ENCODE assay signal across 11 cellular contexts in the genomic region with DNA sequence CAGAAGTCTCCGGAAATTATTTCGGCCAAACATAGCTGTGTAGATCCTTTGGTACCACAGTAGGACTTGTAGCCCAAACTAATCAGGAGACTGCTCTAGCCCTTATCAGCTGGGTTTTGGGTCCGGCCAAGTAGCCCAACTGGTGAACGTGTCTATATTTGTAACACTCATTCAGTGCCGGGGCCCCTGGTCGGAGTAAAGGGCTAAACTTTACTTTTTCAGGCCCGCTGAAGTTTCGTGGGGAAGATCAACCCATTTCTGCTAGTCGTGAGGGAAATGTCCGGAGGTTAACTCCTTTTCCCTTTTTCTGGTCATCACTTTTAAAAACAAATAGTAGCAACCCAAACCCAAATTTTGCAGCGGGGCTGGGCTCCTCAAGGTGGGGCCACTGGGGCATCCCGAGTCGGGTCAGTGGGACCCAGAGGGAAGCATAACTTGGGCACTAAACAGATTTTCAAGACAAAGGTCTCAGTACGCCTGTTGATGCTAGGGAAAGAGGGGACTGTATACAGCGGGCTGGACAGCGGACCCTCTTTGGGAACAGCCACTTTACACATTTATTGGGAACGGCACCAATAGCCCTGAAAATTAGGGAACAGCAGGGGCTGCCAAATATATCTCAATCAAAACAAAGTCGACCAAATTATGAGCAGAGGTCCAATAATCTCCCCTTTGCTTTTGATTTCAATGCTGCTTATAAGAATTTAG. TPM values are rescaled to one million over a fixed set of nuclear protein-coding genes. Genes with fewer than 3 reads are reported as not detected.
DNase-seq lines count a peak whose midpoint lies in the region; ATAC-seq and TF ChIP-seq lines count a peak whose summit lies in the region.
"Had no signal": no experiment of that assay in that cellular context is flagged by ENCODE, and none has a peak within 500 bp of the region (broad histone marks: within the 10 kb centered on the region; RNA-seq: fewer than 3 reads in every experiment).

No MANE protein-coding gene starts in this region.

- H3K27me3 ChIP-seq in CD8-positive, alpha-beta memory T cell (ENCODE audit: insufficient read depth, low read length, poor library complexity, severe bottlenecking) = peaks cover 84% of the 10 kb centered on the region
- peaks cover 80% of the 10 kb centered on the region for H3K27me3 ChIP-seq in trophoblast cell (ENCODE audit: insufficient read depth, low read length)

- CTCF ChIA-PET in CD8-positive, alpha-beta memory T cell (lab: Charles Lee) = no interaction called here
- CTCF ChIA-PET in activated CD8-positive, alpha-beta T cell treated with anti-CD3 and anti-CD28 coated beads for 36 hours (lab: Charles Lee) = interaction anchor here (0.7 to 1.5 kb wide), 5 partner anchors 7 to 397 kb away, joined by 3 to 5 read pairs (median 5); no protein-coding TSS in a partner anchor

- H3K4me1 Mint-ChIP-seq in CD8-positive, alpha-beta memory T cell = peaks cover 53 to 67% (median 64%) of the 10 kb centered on the region in 3 donors
- H3K4me1 Mint-ChIP-seq in activated CD8-positive, alpha-beta T cell treated with anti-CD3 and anti-CD28 coated beads for 36 hours (ENCODE audit: low read depth) = peaks cover 53% of the 10 kb centered on the region
- H3K4me1 Mint-ChIP-seq in naive B cell = peaks cover 54 to 71% (median 68%) of the 10 kb centered on the region in 3 donors

- no peak overlapping the region for H3K9ac ChIP-seq in trophoblast cell (ENCODE audit: low read length)

- POLR2A ChIA-PET in CD8-positive, alpha-beta memory T cell (lab: Charles Lee) = interaction anchor here (2.3 kb wide), 1 partner anchor 12 kb away, joined by 7 read pairs; no protein-coding TSS in a partner anchor
- POLR2A ChIA-PET in activated CD8-positive, alpha-beta T cell treated with anti-CD3 and anti-CD28 coated beads for 36 hours (lab: Charles Lee) = interaction anchor here (0.9 to 1.3 kb wide), 2 partner anchors 15 to 16 kb away, joined by 3 read pairs; no protein-coding TSS in a partner anchor

- no peaks in the 10 kb centered on the region for H3K79me1 ChIP-seq in trophoblast cell (ENCODE audit: low read length)

- ATAC-seq in activated CD8-positive, alpha-beta T cell treated with anti-CD3 and anti-CD28 coated beads for 36 hours = no peak
- no peak for ATAC-seq in naive B cell (ENCODE audit: low read depth in 2 of 2)

- H3K27ac Mint-ChIP-seq in CD8-positive, alpha-beta memory T cell = peak overlapping the region in 1 of 8 donors; percentile 39
- no peak overlapping the region for H3K27ac Mint-ChIP-seq in activated CD8-positive, alpha-beta T cell treated with anti-CD3 and anti-CD28 coated beads for 36 hours
- H3K27ac Mint-ChIP-seq in naive B cell = peak overlapping the region in 3 of 6 donors; percentile 40 to 94 (median 80)

- no peak for TF ChIP-seq CTCF in AG09309 (IDR thresholded peaks at IDR 0.05; ENCODE audit: control insufficient read depth, insufficient read depth, low read depth, low read length, missing control alignments)
- no peak for TF ChIP-seq CTCF in activated CD8-positive, alpha-beta T cell treated with anti-CD3 and anti-CD28 coated beads for 36 hours (IDR thresholded peaks at IDR 0.05)

- H2AK5ac ChIP-seq in trophoblast cell (ENCODE audit: low read length) = no peak overlapping the region

- peak overlapping the region; percentile 92 for H3K4me3 ChIP-seq in AG09309 (ENCODE audit: control insufficient read depth, low read depth, low read length)
- H3K4me3 ChIP-seq in CD8-positive, alpha-beta memory T cell (ENCODE audit: low read length) = no peak overlapping the region
- H3K4me3 ChIP-seq in trophoblast cell (ENCODE audit: low read depth, low read length) = no peak overlapping the region

- H4K12ac ChIP-seq in trophoblast cell (ENCODE audit: low read depth, low read length) = no peak overlapping the region

- no peaks in the 10 kb centered on the region for H3K9me3 ChIP-seq in CD8-positive, alpha-beta memory T cell (ENCODE audit: low read length)
- H3K9me3 ChIP-seq in trophoblast cell (ENCODE audit: insufficient read depth, low read depth, low read length) = peaks cover 5% of the 10 kb centered on the region
- H3K9me3 ChIP-seq: breast epithelium, esophagus muscularis mucosa had no signal

- in situ Hi-C loops in KBM-7 (cut with MboI; ENCODE audit: low pct_unique_long_range_greater_than_20kb, low sequenced_read_pairs) = no loop called here

- H3K4me2 ChIP-seq in trophoblast cell (ENCODE audit: low read length) = no peak overlapping the region

- no peak overlapping the region for H2BK12ac ChIP-seq in trophoblast cell (ENCODE audit: low read length)

- no peak overlapping the region for H3K18ac ChIP-seq in trophoblast cell (ENCODE audit: low read length)

- H3K4me1 ChIP-seq in CD8-positive, alpha-beta memory T cell (ENCODE audit: insufficient read depth, low read length) = peaks cover 51% of the 10 kb centered on the region
- peaks cover 5 to 10% of the 10 kb centered on the region in 2 experiments for H3K4me1 ChIP-seq in trophoblast cell (ENCODE audit: control insufficient read depth in 1 of 2, insufficient read depth in 2 of 2, low read length in 2 of 2)

- H2BK120ac ChIP-seq in trophoblast cell (ENCODE audit: insufficient read depth, low read length, poor library complexity) = no peak overlapping the region

- no peaks in the 10 kb centered on the region for H3K36me3 ChIP-seq in CD8-positive, alpha-beta memory T cell (ENCODE audit: insufficient read depth, low read length)
- H3K36me3 ChIP-seq in trophoblast cell (ENCODE audit: control insufficient read depth in 1 of 2, insufficient read depth in 2 of 2, low read length in 2 of 2) = no peaks in the 10 kb centered on the region
- H3K36me3 ChIP-seq: breast epithelium, esophagus muscularis mucosa had no signal

- H3K23ac ChIP-seq in trophoblast cell (ENCODE audit: low read length) = no peak overlapping the region

- no peak overlapping the region for H2AFZ ChIP-seq in trophoblast cell (ENCODE audit: insufficient read depth, low read length, poor library complexity)

- no peak overlapping the region for H4K91ac ChIP-seq in trophoblast cell (ENCODE audit: low read depth, low read length)

- no CpG with 5 or more reads among the region's 18 CpGs for WGBS in trophoblast cell (ENCODE audit: extremely low coverage, insufficient coverage, insufficient read length)

- no peak overlapping the region for H3K4ac ChIP-seq in trophoblast cell (ENCODE audit: low read depth, low read length)

- H3K79me2 ChIP-seq in trophoblast cell (ENCODE audit: control insufficient read depth, insufficient read depth, low read length, poor library complexity) = no peaks in the 10 kb centered on the region

- no peak overlapping the region for H3K14ac ChIP-seq in trophoblast cell (ENCODE audit: low read length)

- H4K8ac ChIP-seq in trophoblast cell (ENCODE audit: low read depth, low read length) = no peak overlapping the region

- H3K36me3 Mint-ChIP-seq in CD8-positive, alpha-beta memory T cell = no peaks in the 10 kb centered on the region
- no peaks in the 10 kb centered on the region for H3K36me3 Mint-ChIP-seq in activated CD8-positive, alpha-beta T cell treated with anti-CD3 and anti-CD28 coated beads for 36 hours (ENCODE audit: low read depth)
- peaks cover 0 to 4% of the 10 kb centered on the region in 2 donors for H3K36me3 Mint-ChIP-seq in naive B cell

- H2BK5ac ChIP-seq in trophoblast cell (ENCODE audit: low read depth, low read length, poor library complexity) = no peak overlapping the region

- peak overlapping the region in 6 of 7 donors; percentile 34 to 84 (median 73) for H3K4me3 Mint-ChIP-seq in CD8-positive, alpha-beta memory T cell
- peak overlapping the region; percentile 69 for H3K4me3 Mint-ChIP-seq in activated CD8-positive, alpha-beta T cell treated with anti-CD3 and anti-CD28 coated beads for 36 hours
- peak overlapping the region; percentile 72 to 93 (median 86) for H3K4me3 Mint-ChIP-seq in naive B cell

- DNase-seq in AG09309 (ENCODE audit: low read depth) (no peak), naive B cell (no peak), trophoblast cell (no peak), kidney glomerular epithelial cell (lab: John Stamatoyannopoulos, UW) (no peak), 8988T (no peak), KBM-7 (no peak)
- no peak for DNase-seq in CD8-positive, alpha-beta memory T cell
- no peak for DNase-seq in activated CD8-positive, alpha-beta T cell treated with anti-CD3 and anti-CD28 coated beads for 36 hours

- no peak overlapping the region for H3K27ac ChIP-seq in CD8-positive, alpha-beta memory T cell (ENCODE audit: low read depth, low read length)
- no peak overlapping the region for H3K27ac ChIP-seq in trophoblast cell (ENCODE audit: low read depth, low read length)
- H3K27ac ChIP-seq: breast epithelium, esophagus muscularis mucosa, skin epidermis had no signal

- H3K27me3 Mint-ChIP-seq in CD8-positive, alpha-beta memory T cell = peaks cover 83 to 95% of the 10 kb centered on the region in 2 donors
- H3K27me3 Mint-ChIP-seq in activated CD8-positive, alpha-beta T cell treated with anti-CD3 and anti-CD28 coated beads for 36 hours = peaks cover 87% of the 10 kb centered on the region
- H3K27me3 Mint-ChIP-seq in naive B cell = peaks cover 89 to 94% (median 93%) of the 10 kb centered on the region in 3 donors

- intact Hi-C loops in activated CD8-positive, alpha-beta T cell treated with anti-CD3 and anti-CD28 coated beads for 36 hours (cut with micrococcal nuclease) = loop anchor here (5.0 to 10.0 kb wide), 4 partner anchors 144 to 546 kb away; a partner anchor contains a TSS

- H3K9me3 Mint-ChIP-seq in CD8-positive, alpha-beta memory T cell = peaks cover 0 to 17% (median 3%) of the 10 kb centered on the region in 5 donors
- no peaks in the 10 kb centered on the region for H3K9me3 Mint-ChIP-seq in activated CD8-positive, alpha-beta T cell treated with anti-CD3 and anti-CD28 coated beads for 36 hours
- H3K9me3 Mint-ChIP-seq in naive B cell = peaks cover 0 to 5% (median 0%) of the 10 kb centered on the region in 7 donors

RNA-seq across cellular contexts. Expression of a gene that starts 1.8 kb away (rescaled TPM):
- total RNA-seq in CD8-positive, alpha-beta memory T cell = under 1 TPM in 1 of 2 experiments, not detected in 1; 0.07 TPM
- not detected for polyA plus RNA-seq in CD8-positive, alpha-beta memory T cell
- not detected for total RNA-seq in activated CD8-positive, alpha-beta T cell treated with anti-CD3 and anti-CD28 coated beads for 36 hours
- not detected for polyA plus RNA-seq in naive B cell (ENCODE audit: low read depth in 6 of 6)
- polyA plus RNA-seq in trophoblast cell (2013) = 0.01 and 0.10 TPM in 2 replicates
- total RNA-seq: breast epithelium, esophagus muscularis mucosa had no signal

RNA-seq across cellular contexts. Expression of a gene that starts 16.5 kb away (rescaled TPM):
- 1 to 10 TPM; 2.9 TPM for total RNA-seq in CD8-positive, alpha-beta memory T cell
- polyA plus RNA-seq in CD8-positive, alpha-beta memory T cell = not detected
- 1 to 10 TPM in 1 of 2 experiments, under 1 TPM in 1; 0.96 to 1.2 TPM for total RNA-seq in activated CD8-positive, alpha-beta T cell treated with anti-CD3 and anti-CD28 coated beads for 36 hours
- not detected for polyA plus RNA-seq in naive B cell (ENCODE audit: low read depth in 6 of 6)
- 1.1 and 1.4 TPM in 2 replicates for polyA plus RNA-seq in trophoblast cell (2013)
